In genomic region chr20:23139984-23140383, GRCh38 we compare ENCODE assay signal across 1 cellular context. TPM values are rescaled to one million over a fixed set of nuclear protein-coding genes. Genes with fewer than 3 reads are reported as not detected.
"Had no signal": no experiment of that assay in that cellular context is flagged by ENCODE, and none has a peak within 500 bp of the region (broad histone marks: within the 10 kb centered on the region; RNA-seq: fewer than 3 reads in every experiment).

No MANE protein-coding gene starts in this region.

RNA-seq across cellular contexts. Expression of gene CD93, which starts 53.9 kb away (rescaled TPM):
- total RNA-seq: fibroblast of lung had no signal
